ENCODE assay signal across 11 cellular contexts in the genomic region with DNA sequence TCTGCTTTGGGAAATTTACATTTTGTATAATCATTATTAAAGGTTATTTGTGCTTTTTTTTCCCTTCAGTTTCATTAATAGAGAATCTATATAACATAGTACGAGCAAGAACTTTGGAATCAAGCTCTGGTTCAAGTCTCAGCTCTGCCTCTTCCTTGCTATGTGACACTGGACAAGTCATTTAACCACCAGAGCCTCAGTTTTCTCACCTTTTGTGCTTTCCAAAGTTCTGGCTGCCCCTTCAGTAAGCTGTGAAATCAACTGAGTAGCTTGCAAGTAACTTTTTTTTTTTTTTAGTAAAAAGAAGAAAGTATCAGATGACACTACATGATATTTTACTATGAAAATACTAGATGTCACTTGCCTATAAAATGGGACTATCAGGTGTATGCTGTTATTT.
"Had no signal": no experiment of that assay in that cellular context is flagged by ENCODE, and none has a peak within 500 bp of the region (broad histone marks: within the 10 kb centered on the region; RNA-seq: fewer than 3 reads in every experiment).

No MANE protein-coding gene starts in this region.

- H3K9me3 ChIP-seq: adrenal gland, lower lobe of right lung, mucosa of descending colon, prostate gland had no signal

- H3K27me3 ChIP-seq: adrenal gland had no signal

- ATAC-seq: mucosa of descending colon; sciatic nerve; stimulated activated naive CD8-positive, alpha-beta T cell treated with anti-CD3 and anti-CD28 coated beads, Interleukin-15, Interleukin-2, amounts not matched to agents 100 U/mL and 50 U/mL, for 24 hours had no signal

- H3K4me1 ChIP-seq: prostate gland had no signal

- H3K4me3 ChIP-seq: adrenal gland, lower lobe of right lung, mucosa of descending colon, prostate gland had no signal

- H3K36me3 ChIP-seq: adrenal gland, lower lobe of right lung, prostate gland had no signal

- H3K27ac ChIP-seq: adrenal gland, prostate gland had no signal

- DNase-seq: activated naive CD4-positive, alpha-beta T cell treated with anti-CD3 and anti-CD28 coated beads, Interleukin-2, amount 50 U/mL, for 16 hours; activated T-cell treated with anti-CD3 and anti-CD28 coated beads, Interleukin-2, amount 50 U/mL, for 1 hour; head of caudate nucleus; lower lobe of right lung; mucosa of descending colon; occipital lobe; stimulated activated CD4-positive, alpha-beta T cell treated with anti-CD3 and anti-CD28 coated beads, Interleukin-12 subunit alpha, Interleukin-12 subunit beta, amount 100 ng/mL, for 4 hours; stimulated activated naive CD8-positive, alpha-beta T cell treated with anti-CD3 and anti-CD28 coated beads, Interleukin-15, Interleukin-2, amounts not matched to agents 100 U/mL and 50 U/mL, for 24 hours had no signal
